ENCODE assay signal across 8 cellular contexts in the genomic region with DNA sequence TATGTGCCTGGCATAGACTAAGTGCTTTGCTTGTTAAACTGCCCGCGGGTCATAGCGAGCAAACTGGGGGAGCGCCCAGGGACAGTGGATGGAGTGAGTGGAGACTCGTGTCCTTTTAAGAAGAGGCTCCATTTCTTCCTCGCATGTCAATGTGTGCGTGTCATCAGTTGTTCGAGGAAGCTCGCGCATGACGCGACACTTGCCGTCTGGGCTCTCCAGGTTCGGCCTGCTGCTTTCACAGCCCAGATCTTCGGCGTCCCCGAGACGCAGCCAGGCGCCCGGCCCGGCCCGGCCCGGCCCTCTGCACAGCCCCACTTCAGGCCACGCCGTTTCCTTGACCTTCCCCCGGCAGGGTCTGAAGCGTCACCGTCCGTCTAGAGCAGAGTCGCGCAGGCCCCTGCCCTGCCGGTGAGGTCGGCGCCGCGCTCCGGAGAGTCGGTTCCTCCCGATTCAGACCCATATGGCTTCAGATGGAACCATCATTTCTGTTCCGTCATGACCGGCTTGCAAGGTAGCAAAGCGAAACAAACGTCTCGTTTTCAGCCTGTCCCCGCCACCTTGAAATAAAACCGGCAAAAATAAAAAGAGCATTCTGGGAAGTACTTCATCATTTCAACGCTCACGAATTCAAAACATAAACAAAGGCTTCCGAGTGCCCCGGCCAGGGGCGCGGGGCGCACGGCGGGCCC. TPM values are rescaled to one million over a fixed set of nuclear protein-coding genes. Genes with fewer than 3 reads are reported as not detected.
DNase-seq lines count a peak whose midpoint lies in the region; ATAC-seq and TF ChIP-seq lines count a peak whose summit lies in the region.

No MANE protein-coding gene starts in this region.

- peak overlapping the region; percentile 87 to 91 for H3K4me3 Mint-ChIP-seq in activated T-cell treated with anti-CD3 and anti-CD28 coated beads, Interleukin-2, amount 50 U/mL, for 72 hours
- peak overlapping the region; percentile 80 to 92 (median 89) for H3K4me3 Mint-ChIP-seq in naive thymus-derived CD8-positive, alpha-beta T cell

- H3K36me3 Mint-ChIP-seq in activated T-cell treated with anti-CD3 and anti-CD28 coated beads, Interleukin-2, amount 50 U/mL, for 72 hours (ENCODE audit: insufficient read depth in 2 of 2), result peaks cover 0 to 3% of the 10 kb centered on the region in 2 donors
- peaks cover 0 to 14% (median 0%) of the 10 kb centered on the region in 3 donors for H3K36me3 Mint-ChIP-seq in naive thymus-derived CD8-positive, alpha-beta T cell

- no peaks in the 10 kb centered on the region for H3K9me3 Mint-ChIP-seq in activated T-cell treated with anti-CD3 and anti-CD28 coated beads, Interleukin-2, amount 50 U/mL, for 72 hours
- H3K9me3 Mint-ChIP-seq in naive thymus-derived CD8-positive, alpha-beta T cell, result no peaks in the 10 kb centered on the region

- peaks cover 14% of the 10 kb centered on the region for H3K4me1 Mint-ChIP-seq in activated T-cell treated with anti-CD3 and anti-CD28 coated beads, Interleukin-2, amount 50 U/mL, for 72 hours (ENCODE audit: low read depth)
- peaks cover 9 to 17% (median 15%) of the 10 kb centered on the region in 4 donors for H3K4me1 Mint-ChIP-seq in naive thymus-derived CD8-positive, alpha-beta T cell

- TF ChIP-seq CTCF in fibroblast of the aortic adventitia (IDR thresholded peaks at IDR 0.05; ENCODE audit: insufficient read depth, low read length), result no peak

- peaks cover 86% of the 10 kb centered on the region for H3K27me3 Mint-ChIP-seq in activated T-cell treated with anti-CD3 and anti-CD28 coated beads, Interleukin-2, amount 50 U/mL, for 72 hours (ENCODE audit: low read depth)
- peaks cover 49 to 75% (median 74%) of the 10 kb centered on the region in 5 donors for H3K27me3 Mint-ChIP-seq in naive thymus-derived CD8-positive, alpha-beta T cell

- POLR2A ChIA-PET in naive thymus-derived CD8-positive, alpha-beta T cell (lab: Charles Lee), result no interaction called here

- ATAC-seq in HG02884 (IDR thresholded peaks at IDR 0.05; ENCODE audit: unreplicated experiment), result peak; percentile 47
- ATAC-seq in activated T-cell treated with anti-CD3 and anti-CD28 coated beads, Interleukin-2, amount 50 U/mL, for 72 hours (replicated peaks in 1 of 2), result peak; percentile 60 to 64
- peak; percentile 62 to 66 for ATAC-seq in naive thymus-derived CD8-positive, alpha-beta T cell
- no peak for ATAC-seq in HG02981 (IDR thresholded peaks at IDR 0.05; ENCODE audit: unreplicated experiment)

- peak overlapping the region; percentile 57 for H3K4me3 ChIP-seq in fibroblast of the aortic adventitia (ENCODE audit: low read depth, low read length)

- no peak overlapping the region for H3K27ac Mint-ChIP-seq in activated T-cell treated with anti-CD3 and anti-CD28 coated beads, Interleukin-2, amount 50 U/mL, for 72 hours
- H3K27ac Mint-ChIP-seq in naive thymus-derived CD8-positive, alpha-beta T cell, result peak overlapping the region in 6 of 10 donors; percentile 40 to 78 (median 66)

- peak; percentile 50 for DNase-seq in GM03348 (ENCODE audit: low spot score)
- DNase-seq in activated T-cell treated with anti-CD3 and anti-CD28 coated beads, Interleukin-2, amount 50 U/mL, for 72 hours, result peak; percentile 24 to 28
- peak; percentile 19 for DNase-seq in fibroblast of the aortic adventitia (ENCODE audit: low read depth)
- peak in 5 of 10 donors; percentile 11 to 43 (median 30) for DNase-seq in naive thymus-derived CD8-positive, alpha-beta T cell
- DNase-seq in NCI-H1436 treated with DMSO at 0.1 percent for 48 hours (lab: John Stamatoyannopoulos, UW), result no peak
- DNase-seq in SHP77 (lab: John Stamatoyannopoulos, UW), result no peak

RNA-seq across cellular contexts. Expression of a gene that starts 0.6 kb away (rescaled TPM):
- total RNA-seq in activated T-cell treated with anti-CD3 and anti-CD28 coated beads, Interleukin-2, amount 50 U/mL, for 72 hours, result 10 to 100 TPM; 55.1 to 64.4 TPM
- total RNA-seq in fibroblast of the aortic adventitia (ENCODE audit: low replicate concordance), result 24.8 and 35.9 TPM in 2 replicates
- 10 to 100 TPM; 90.2 to 93.0 TPM for total RNA-seq in naive thymus-derived CD8-positive, alpha-beta T cell
- polyA plus RNA-seq in naive thymus-derived CD8-positive, alpha-beta T cell, result 10 to 100 TPM in 1 of 3 donors, 1 to 10 TPM in 2; 6.2 to 13.2 (median 9.6) TPM

Comparison
In these comparisons a context has a peak if more than half of its experiments do, and no peak if none do; other contexts are left out.
1. DNase-seq: peak in GM03348 (single experiment), activated T-cell treated with anti-CD3 and anti-CD28 coated beads, Interleukin-2, amount 50 U/mL, for 72 hours (2 of 2) and fibroblast of the aortic adventitia (single experiment); none in NCI-H1436 treated with DMSO at 0.1 percent for 48 hours (single experiment) and SHP77 (0 of 2).